In genomic region chr11:59550842-59551650, GRCh38 we compare ENCODE assay signal across 8 cellular contexts. TPM values are rescaled to one million over a fixed set of nuclear protein-coding genes. Genes with fewer than 3 reads are reported as not detected.
DNase-seq lines count a peak whose midpoint lies in the region; ATAC-seq and TF ChIP-seq lines count a peak whose summit lies in the region.

No MANE protein-coding gene starts in this region.

- no peak overlapping the region for H2BK5ac ChIP-seq in neuronal stem cell (ENCODE audit: low read length)

- H3K27ac ChIP-seq in foreskin keratinocyte (peak overlapping the region; percentile 64), neuronal stem cell (replicated peaks; ENCODE audit: low read length) (peak overlapping the region; percentile 83), subcutaneous abdominal adipose tissue (ENCODE audit: low read depth, low read length) (peak overlapping the region; percentile 79)

- no peak overlapping the region for H3K4ac ChIP-seq in neuronal stem cell (ENCODE audit: low read length)

- H3K79me1 ChIP-seq in neuronal stem cell (ENCODE audit: low read depth, low read length), result no peaks in the 10 kb centered on the region

- H2AFZ ChIP-seq in neuronal stem cell (ENCODE audit: low read length), result peak overlapping the region; percentile 90

- H2BK120ac ChIP-seq in neuronal stem cell (ENCODE audit: low read depth, low read length), result no peak overlapping the region

- no peak overlapping the region for H3K18ac ChIP-seq in neuronal stem cell (ENCODE audit: low read length)

- WGBS in neuronal stem cell (ENCODE audit: extremely low coverage in 2 of 2, insufficient read length in 2 of 2, insufficient replicate concordance in 1 of 2), 2 donors, result no CpG with 5 or more reads among the region's 34 CpGs

- H3K4me1 ChIP-seq in foreskin keratinocyte, result peaks cover 10% of the 10 kb centered on the region
- peaks cover 4 to 5% of the 10 kb centered on the region in 2 donors for H3K4me1 ChIP-seq in neuronal stem cell (ENCODE audit: control insufficient read depth in 2 of 2, insufficient read depth in 1 of 2, low read depth in 1 of 2, low read length in 2 of 2)
- H3K4me1 ChIP-seq in subcutaneous abdominal adipose tissue (ENCODE audit: control insufficient read depth in 5 of 5, insufficient read depth in 5 of 5, low read length in 5 of 5), result peaks cover 8 to 25% (median 16%) of the 10 kb centered on the region in 5 donors

- TF ChIP-seq POLR2A in Raji (IDR thresholded peaks at IDR 0.05; ENCODE audit: insufficient read depth, low read depth, low read length), result 0 out of 2 replicates have a peak, but pooled peaks have one; percentile 21

- in situ Hi-C loops in Caki2 (cut with HindIII; ENCODE audit: low pct_unique_long_range_greater_than_20kb, low sequenced_read_pairs), result no loop called here

- no peak overlapping the region for H3K14ac ChIP-seq in neuronal stem cell (ENCODE audit: low read length)

- H4K91ac ChIP-seq in neuronal stem cell (ENCODE audit: low read depth, low read length, poor library complexity), result no peak overlapping the region

- H3K23ac ChIP-seq in neuronal stem cell (ENCODE audit: low read depth, low read length, poor library complexity), result no peak overlapping the region

- no peaks in the 10 kb centered on the region for H3K9me3 ChIP-seq in neuronal stem cell (replicated peaks in 1 of 2; ENCODE audit: control insufficient read depth in 2 of 2, insufficient read depth in 1 of 2, low read depth in 1 of 2, low read length in 2 of 2)
- H3K9me3 ChIP-seq in subcutaneous abdominal adipose tissue (ENCODE audit: control insufficient read depth in 5 of 5, low read length in 5 of 5), result no peaks in the 10 kb centered on the region

- DNase-seq in Caki2 (ENCODE audit: low read depth) (peak; percentile 84), LNCaP clone FGC (ENCODE audit: low read depth) (peak; percentile 83), foreskin keratinocyte (peak; percentile 80 to 90), neuronal stem cell (ENCODE audit: low spot score) (peak; percentile 91)
- DNase-seq in activated T-helper 9 cell treated with anti-CD3 and anti-CD28 coated beads, Interleukin-2, amount 50 U/mL, for 16 hours (ENCODE audit: low read depth), result peak; percentile 63

- ATAC-seq in GM21786 (IDR thresholded peaks at IDR 0.05; ENCODE audit: unreplicated experiment) (peak; percentile 34), foreskin keratinocyte (peak; percentile 50)

- H2BK12ac ChIP-seq in neuronal stem cell (ENCODE audit: low read length), result no peak overlapping the region

- no peak overlapping the region for H4K8ac ChIP-seq in neuronal stem cell (ENCODE audit: low read depth, low read length)

- H3K9ac ChIP-seq in neuronal stem cell (ENCODE audit: low read depth, low read length, poor library complexity) (no peak overlapping the region), subcutaneous abdominal adipose tissue (ENCODE audit: low read length in 5 of 5) (peak overlapping the region; percentile 57 to 66 (median 65))

- H3K36me3 ChIP-seq in neuronal stem cell (replicated peaks in 1 of 2; ENCODE audit: control insufficient read depth in 2 of 2, insufficient read depth in 2 of 2, low read length in 2 of 2) (no peaks in the 10 kb centered on the region), subcutaneous abdominal adipose tissue (ENCODE audit: control insufficient read depth in 5 of 5, insufficient read depth in 5 of 5, low read length in 5 of 5) (no peaks in the 10 kb centered on the region)

- H3K4me3 ChIP-seq in LNCaP clone FGC (ENCODE audit: low read depth, low read length) (peak overlapping the region; percentile 62), neuronal stem cell (ENCODE audit: low read length in 2 of 2) (peak overlapping the region; percentile 65 to 82), subcutaneous abdominal adipose tissue (ENCODE audit: low read depth in 1 of 5, low read length in 5 of 5) (peak overlapping the region; percentile 60 to 87 (median 71))

- no peak overlapping the region for H2BK15ac ChIP-seq in neuronal stem cell (ENCODE audit: low read length)

- H2AK5ac ChIP-seq in neuronal stem cell (ENCODE audit: low read depth, low read length), result no peak overlapping the region

- TF ChIP-seq CTCF in LNCaP clone FGC (IDR thresholded peaks at IDR 0.05; ENCODE audit: control insufficient read depth, extremely low read depth, insufficient read depth) (no peak), foreskin keratinocyte (conservative IDR thresholded peaks at IDR 0.05) (no peak)

- H3K4me2 ChIP-seq in neuronal stem cell (ENCODE audit: insufficient read depth, low read length, poor library complexity, severe bottlenecking), result peak overlapping the region; percentile 45

- no peaks in the 10 kb centered on the region for H3K27me3 ChIP-seq in foreskin keratinocyte
- H3K27me3 ChIP-seq in neuronal stem cell (ENCODE audit: control insufficient read depth in 3 of 3, insufficient read depth in 3 of 3, low read depth in 1 of 3, low read length in 3 of 3), result no peaks in the 10 kb centered on the region
- no peaks in the 10 kb centered on the region for H3K27me3 ChIP-seq in subcutaneous abdominal adipose tissue (ENCODE audit: control insufficient read depth in 5 of 5, insufficient read depth in 4 of 5, low read length in 5 of 5)

RNA-seq across cellular contexts. Expression of gene OR4D9, which starts 39.7 kb away (rescaled TPM):
- not detected in 2 replicates for total RNA-seq in Caki2 (2014; rRNA removed; shearing (Covaris generic); ENCODE audit: low replicate concordance)
- not detected in 2 replicates for total RNA-seq in foreskin keratinocyte
- polyA plus RNA-seq in foreskin keratinocyte, result not detected in 2 replicates
- polyA plus RNA-seq in neuronal stem cell (2013, experiment 1 of 2), result not detected
- polyA plus RNA-seq in neuronal stem cell (2013, experiment 2 of 2), result not detected

RNA-seq across cellular contexts. Expression of gene OR4D11, which starts 47.7 kb away (rescaled TPM):
- total RNA-seq in Caki2 (2014; rRNA removed; shearing (Covaris generic); ENCODE audit: low replicate concordance), result not detected in 2 replicates
- total RNA-seq in foreskin keratinocyte, result not detected in 2 replicates
- polyA plus RNA-seq in foreskin keratinocyte, result not detected in 2 replicates
- not detected for polyA plus RNA-seq in neuronal stem cell (2013, experiment 1 of 2)
- not detected for polyA plus RNA-seq in neuronal stem cell (2013, experiment 2 of 2)

Comparison
In these comparisons a context has a peak if more than half of its experiments do, and no peak if none do; other contexts are left out.
1. Peak in every context shown above with its lines: DNase-seq, ATAC-seq, H3K4me3 ChIP-seq and H3K27ac ChIP-seq.